In the genomic region with DNA sequence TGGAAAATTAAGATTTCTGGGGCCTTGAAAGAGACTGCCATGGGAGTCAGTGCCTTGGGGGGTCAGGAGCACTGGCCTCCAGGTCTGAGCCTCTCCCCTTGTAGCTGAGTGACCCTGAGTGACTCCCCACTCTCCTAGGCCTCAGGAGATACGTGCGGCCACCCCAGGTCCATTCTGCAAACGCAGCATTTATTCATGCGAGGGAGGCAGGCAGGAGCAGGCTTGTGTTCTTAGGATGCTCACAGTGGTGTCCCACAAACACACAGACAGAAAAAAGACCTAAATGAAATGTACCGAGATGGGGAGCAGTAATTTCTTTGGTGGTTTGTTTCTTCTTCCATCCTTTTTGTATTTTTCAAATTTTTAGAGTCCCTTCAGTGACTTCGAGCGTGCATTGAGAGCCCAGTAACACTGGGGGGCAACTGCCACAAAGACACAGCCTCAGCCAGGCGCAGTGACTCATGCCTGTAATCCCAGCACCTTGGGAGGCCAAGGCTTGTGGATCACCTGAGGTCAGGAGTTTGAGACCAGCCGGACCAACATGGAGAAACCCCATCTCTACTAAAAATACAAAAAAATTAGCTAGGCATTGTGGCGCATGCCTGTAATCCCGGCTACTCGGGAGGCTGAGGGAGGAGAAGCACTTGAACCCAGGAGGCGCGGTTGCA, we compare ENCODE assay signal across 1 cellular context.
TF ChIP-seq lines count a peak whose summit lies in the region.

No MANE protein-coding gene starts in this region.

TF ChIP-seq in IMR-90, 13 proteins besides CTCF, POLR2A, EP300 and RAD21:
- TF ChIP-seq NFE2L2 (IDR thresholded peaks at IDR 0.05; ENCODE audit: low read depth, low read length) (no peak), CHD1 (IDR thresholded peaks at IDR 0.05; ENCODE audit: low read depth, low read length) (no peak), BHLHE40 (IDR thresholded peaks at IDR 0.05; ENCODE audit: low read depth, low read length) (no peak), RCOR1 (IDR thresholded peaks at IDR 0.05; ENCODE audit: insufficient replicate concordance, low read length) (no peak), MAFK (IDR thresholded peaks at IDR 0.05; ENCODE audit: low read depth, low read length) (no peak), RFX5 (IDR thresholded peaks at IDR 0.05; ENCODE audit: low read depth, low read length) (no peak), CEBPB (IDR thresholded peaks at IDR 0.05; ENCODE audit: low read depth, low read length) (no peak), MAZ (IDR thresholded peaks at IDR 0.05; ENCODE audit: borderline replicate concordance, low read depth, low read length) (no peak), SMC3 (IDR thresholded peaks at IDR 0.05; ENCODE audit: low read depth, low read length) (no peak), MXI1 (IDR thresholded peaks at IDR 0.05; ENCODE audit: borderline replicate concordance, low read depth, low read length) (no peak), FOS (IDR thresholded peaks at IDR 0.05; ENCODE audit: low read depth, low read length) (no peak)
- TF ChIP-seq, protein P1, sequence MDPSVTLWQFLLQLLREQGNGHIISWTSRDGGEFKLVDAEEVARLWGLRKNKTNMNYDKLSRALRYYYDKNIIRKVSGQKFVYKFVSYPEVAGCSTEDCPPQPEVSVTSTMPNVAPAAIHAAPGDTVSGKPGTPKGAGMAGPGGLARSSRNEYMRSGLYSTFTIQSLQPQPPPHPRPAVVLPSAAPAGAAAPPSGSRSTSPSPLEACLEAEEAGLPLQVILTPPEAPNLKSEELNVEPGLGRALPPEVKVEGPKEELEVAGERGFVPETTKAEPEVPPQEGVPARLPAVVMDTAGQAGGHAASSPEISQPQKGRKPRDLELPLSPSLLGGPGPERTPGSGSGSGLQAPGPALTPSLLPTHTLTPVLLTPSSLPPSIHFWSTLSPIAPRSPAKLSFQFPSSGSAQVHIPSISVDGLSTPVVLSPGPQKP (IDR thresholded peaks at IDR 0.05; ENCODE audit: borderline replicate concordance, low read depth, low read length), result no peak
- TF ChIP-seq, protein P2, sequence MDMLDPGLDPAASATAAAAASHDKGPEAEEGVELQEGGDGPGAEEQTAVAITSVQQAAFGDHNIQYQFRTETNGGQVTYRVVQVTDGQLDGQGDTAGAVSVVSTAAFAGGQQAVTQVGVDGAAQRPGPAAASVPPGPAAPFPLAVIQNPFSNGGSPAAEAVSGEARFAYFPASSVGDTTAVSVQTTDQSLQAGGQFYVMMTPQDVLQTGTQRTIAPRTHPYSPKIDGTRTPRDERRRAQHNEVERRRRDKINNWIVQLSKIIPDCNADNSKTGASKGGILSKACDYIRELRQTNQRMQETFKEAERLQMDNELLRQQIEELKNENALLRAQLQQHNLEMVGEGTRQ (IDR thresholded peaks at IDR 0.05; ENCODE audit: low read depth, low read length), result no peak
